ENCODE assay signal across 9 cellular contexts in genomic region chr13:25232937-25233515, GRCh38. TPM values are rescaled to one million over a fixed set of nuclear protein-coding genes. Genes with fewer than 3 reads are reported as not detected.
DNase-seq lines count a peak whose midpoint lies in the region; ATAC-seq, FAIRE-seq and TF ChIP-seq lines count a peak whose summit lies in the region.
"Had no signal": no experiment of that assay in that cellular context is flagged by ENCODE, and none has a peak within 500 bp of the region (broad histone marks: within the 10 kb centered on the region; RNA-seq: fewer than 3 reads in every experiment).

No MANE protein-coding gene starts in this region.

- ATAC-seq in IMR-90 (ENCODE audit: low read depth) (peak; percentile 66), HG02763 (IDR thresholded peaks at IDR 0.05; ENCODE audit: unreplicated experiment) (no peak), GM21390 (IDR thresholded peaks at IDR 0.05; ENCODE audit: unreplicated experiment) (no peak)

- no peak overlapping the region for H3K4me3 ChIP-seq in IMR-90 (ENCODE audit: insufficient read depth, low read depth, low read length)
- H3K4me3 ChIP-seq in fibroblast of villous mesenchyme (ENCODE audit: low read depth, low read length): no peak overlapping the region
- H3K4me3 ChIP-seq in small intestine (ENCODE audit: low read depth in 1 of 2, low read length in 2 of 2): no peak overlapping the region
- H3K4me3 ChIP-seq: BLaER1 treated with 17β-estradiol and CSF1 and Interleukin-3, amounts not matched to agents 10 nM and 100 nM had no signal

- no peak overlapping the region for H2BK120ac ChIP-seq in IMR-90 (ENCODE audit: low read depth, low read length)

- peak; percentile 39 for TF ChIP-seq RAD21 in IMR-90 (IDR thresholded peaks at IDR 0.05; ENCODE audit: low read length)

- TF ChIP-seq CTCF in IMR-90 (conservative IDR thresholded peaks at IDR 0.05; ENCODE audit: low read depth, low read length) (peak; percentile 49), fibroblast of villous mesenchyme (IDR thresholded peaks at IDR 0.05; ENCODE audit: insufficient read depth, low read depth, low read length) (peak; percentile 58)

- no peak overlapping the region for H3K9ac ChIP-seq in IMR-90 (ENCODE audit: low read depth, low read length)
- H3K9ac ChIP-seq: BLaER1 treated with 17β-estradiol and CSF1 and Interleukin-3, amounts not matched to agents 10 nM and 100 nM had no signal

- H3K27ac ChIP-seq in IMR-90 (ENCODE audit: insufficient read depth, low read length) (no peak overlapping the region), small intestine (ENCODE audit: low read depth in 1 of 2, low read length in 1 of 2) (no peak overlapping the region)
- H3K27ac ChIP-seq: BLaER1 treated with 17β-estradiol and CSF1 and Interleukin-3, amounts not matched to agents 10 nM and 100 nM had no signal

- no CpG with 5 or more reads among the region's 2 CpGs for WGBS in IMR-90 (ENCODE audit: extremely low coverage in 2 of 2, insufficient read length in 1 of 2), 2 experiments
- 11 to 24% (median 11%) methylated on average over 2 of the region's 2 CpGs for WGBS in small intestine, 3 donors

- CTCF ChIA-PET in IMR-90 (lab: Yijun Ruan, JAX): interaction anchor here (0.8 to 1.6 kb wide), 3 partner anchors 17 to 143 kb away, joined by 3 to 6 read pairs (median 4); no protein-coding TSS in a partner anchor

- POLR2A ChIA-PET in IMR-90 (lab: Charles Lee; ENCODE audit: unreplicated experiment): interaction anchor here (0.6 kb wide), 1 partner anchor 1331 kb away, joined by 3 read pairs; no protein-coding TSS in a partner anchor

- no peak overlapping the region for H4K8ac ChIP-seq in IMR-90 (ENCODE audit: low read depth in 2 of 2, low read length in 2 of 2)

- no peak overlapping the region for H3K4ac ChIP-seq in IMR-90 (ENCODE audit: low read depth, low read length)

- H2BK20ac ChIP-seq in IMR-90 (ENCODE audit: low read depth, low read length): no peak overlapping the region

- peaks cover 3% of the 10 kb centered on the region for H3K27me3 ChIP-seq in IMR-90 (ENCODE audit: control insufficient read depth, insufficient read depth, low read length)
- peaks cover 0 to 2% of the 10 kb centered on the region in 2 donors for H3K27me3 ChIP-seq in small intestine (ENCODE audit: control insufficient read depth in 2 of 2, insufficient read depth in 2 of 2, low read length in 2 of 2)
- H3K27me3 ChIP-seq: BLaER1 treated with 17β-estradiol and CSF1 and Interleukin-3, amounts not matched to agents 10 nM and 100 nM had no signal

- H3K56ac ChIP-seq in IMR-90 (ENCODE audit: extremely low read depth, insufficient read depth, low read length): no peak overlapping the region

- no peak overlapping the region for H3K23ac ChIP-seq in IMR-90 (ENCODE audit: low read depth, low read length)

- H3K9me1 ChIP-seq in IMR-90 (ENCODE audit: insufficient read depth, low read length): no peaks in the 10 kb centered on the region

- TF ChIP-seq POLR2A in IMR-90 (IDR thresholded peaks at IDR 0.05; ENCODE audit: low read depth, low read length): no peak

- BruUV-seq in IMR-90 (replicated peaks; lab: Mats Ljungman, UMichigan): no TSS peak

- no peak overlapping the region for H2AK5ac ChIP-seq in IMR-90 (ENCODE audit: low read depth, low read length)

- dilution Hi-C loops in IMR-90 (cut with HindIII; ENCODE audit: low sequenced_read_pairs, unreplicated experiment): no loop called here

- H4K91ac ChIP-seq in IMR-90 (ENCODE audit: insufficient read depth, low read depth, low read length): no peak overlapping the region

- peak; percentile 39 for FAIRE-seq in small intestine (lab: Jason Lieb, UNC)

- no peaks in the 10 kb centered on the region for H3K9me3 ChIP-seq in IMR-90 (ENCODE audit: control insufficient read depth, insufficient read depth, low read length)
- no peaks in the 10 kb centered on the region for H3K9me3 ChIP-seq in small intestine (ENCODE audit: control insufficient read depth, low read depth)
- H3K9me3 ChIP-seq: BLaER1 treated with 17β-estradiol and CSF1 and Interleukin-3, amounts not matched to agents 10 nM and 100 nM had no signal

- H3K4me1 ChIP-seq in IMR-90 (ENCODE audit: control insufficient read depth, insufficient read depth, low read length) (no peaks in the 10 kb centered on the region), small intestine (ENCODE audit: control insufficient read depth in 2 of 2, insufficient read depth in 1 of 2, low read depth in 1 of 2, low read length in 1 of 2) (no peaks in the 10 kb centered on the region)

- H3K79me1 ChIP-seq in IMR-90 (ENCODE audit: low read depth in 1 of 2, low read length in 2 of 2): no peaks in the 10 kb centered on the region

- no peak overlapping the region for H2BK15ac ChIP-seq in IMR-90 (ENCODE audit: low read depth, low read length)

- H4K5ac ChIP-seq in IMR-90 (ENCODE audit: low read depth, low read length): no peak overlapping the region

- DNase-seq in NCI-H2029 treated with DMSO at 0.1 percent for 48 hours (lab: John Stamatoyannopoulos, UW) (peak; percentile 14), NCI-H2029 (lab: John Stamatoyannopoulos, UW) (no peak), IMR-90 (peak; percentile 21), SHP77 treated with DMSO at 0.1 percent for 48 hours (lab: John Stamatoyannopoulos, UW) (peak; percentile 3), fibroblast of villous mesenchyme (ENCODE audit: low read depth) (peak; percentile 36), small intestine (peak; percentile 61)

- H3K36me3 ChIP-seq in IMR-90 (ENCODE audit: control insufficient read depth, insufficient read depth, low read length) (no peaks in the 10 kb centered on the region), small intestine (ENCODE audit: control insufficient read depth in 2 of 2, insufficient read depth in 2 of 2, low read length in 2 of 2) (no peaks in the 10 kb centered on the region)
- H3K36me3 ChIP-seq: BLaER1 treated with 17β-estradiol and CSF1 and Interleukin-3, amounts not matched to agents 10 nM and 100 nM had no signal

- H4K20me1 ChIP-seq in IMR-90 (ENCODE audit: insufficient read depth, low read length): no peaks in the 10 kb centered on the region
- H4K20me1 ChIP-seq: BLaER1 treated with 17β-estradiol and CSF1 and Interleukin-3, amounts not matched to agents 10 nM and 100 nM had no signal

- no peak overlapping the region for H3K4me2 ChIP-seq in IMR-90 (ENCODE audit: low read depth, low read length)

- in situ Hi-C loops in IMR-90 (cut with MboI; ENCODE audit: low sequenced_read_pairs): loop anchor here (10.0 kb wide), 1 partner anchor 142 kb away; the partner anchor contains the start of gene ATP8A2

- H3K14ac ChIP-seq in IMR-90 (replicated peaks; ENCODE audit: low read depth, low read length): no peak overlapping the region

- no peak overlapping the region for H3K18ac ChIP-seq in IMR-90 (ENCODE audit: low read depth, low read length)

- no peak overlapping the region for H2BK5ac ChIP-seq in IMR-90 (ENCODE audit: low read depth, low read length, poor library complexity, severe bottlenecking)

- no peak overlapping the region for H2AK9ac ChIP-seq in IMR-90 (replicated peaks; ENCODE audit: low read depth, low read length, poor library complexity)

- H2AFZ ChIP-seq in IMR-90 (replicated peaks; ENCODE audit: low read length, poor library complexity): no peak overlapping the region

- intact Hi-C loops in IMR-90 (cut with micrococcal nuclease): loop anchor here (1.0 kb wide), 1 partner anchor 142 kb away; no protein-coding TSS in a partner anchor

TF ChIP-seq in IMR-90, 13 proteins besides CTCF, POLR2A, EP300 and RAD21:
- no peak for TF ChIP-seq RFX5 (IDR thresholded peaks at IDR 0.05; ENCODE audit: low read depth, low read length)
- no peak for TF ChIP-seq RCOR1 (IDR thresholded peaks at IDR 0.05; ENCODE audit: insufficient replicate concordance, low read length)
- no peak for TF ChIP-seq FOS (IDR thresholded peaks at IDR 0.05; ENCODE audit: low read depth, low read length)
- TF ChIP-seq MXI1 (IDR thresholded peaks at IDR 0.05; ENCODE audit: borderline replicate concordance, low read depth, low read length): no peak
- no peak for TF ChIP-seq CEBPB (IDR thresholded peaks at IDR 0.05; ENCODE audit: low read depth, low read length)
- TF ChIP-seq CHD1 (IDR thresholded peaks at IDR 0.05; ENCODE audit: low read depth, low read length): no peak
- no peak for TF ChIP-seq ELK1 (IDR thresholded peaks at IDR 0.05; ENCODE audit: borderline replicate concordance, low read depth, low read length)
- no peak for TF ChIP-seq NFE2L2 (IDR thresholded peaks at IDR 0.05; ENCODE audit: low read depth, low read length)
- no peak for TF ChIP-seq MAFK (IDR thresholded peaks at IDR 0.05; ENCODE audit: low read depth, low read length)
- TF ChIP-seq USF2 (IDR thresholded peaks at IDR 0.05; ENCODE audit: low read depth, low read length): no peak
- no peak for TF ChIP-seq BHLHE40 (IDR thresholded peaks at IDR 0.05; ENCODE audit: low read depth, low read length)
- TF ChIP-seq SMC3 (IDR thresholded peaks at IDR 0.05; ENCODE audit: low read depth, low read length): no peak; the same call in 1 of the 2 replicates
- no peak for TF ChIP-seq MAZ (IDR thresholded peaks at IDR 0.05; ENCODE audit: borderline replicate concordance, low read depth, low read length)

RNA-seq across cellular contexts. Expression of gene MTMR6, which starts 54.3 kb away (rescaled TPM):
- total RNA-seq in IMR-90 (2012; rRNA removed) (21.7 and 33.1 TPM in 2 replicates), fibroblast of villous mesenchyme (28.3 and 41.9 TPM in 2 replicates)
- polyA plus RNA-seq in IMR-90 (2012; rRNA removed) (7.4 and 9.4 TPM in 2 replicates), small intestine (1 to 10 TPM; 5.6 to 9.7 (median 7.0) TPM)
- polyA plus RNA-seq in IMR-90 (2012; cell fraction: cytosol; rRNA removed): 2.7 and 3.8 TPM in 2 replicates
- polyA plus RNA-seq in IMR-90 (2012; cell fraction: nucleus; rRNA removed; ENCODE audit: low replicate concordance): 1.9 and 5.4 TPM in 2 replicates
